1 cellular context compared by ENCODE assay signal in genomic region chr16:11556945-11557720, GRCh38.
TF ChIP-seq lines count a peak whose summit lies in the region.

No MANE protein-coding gene starts in this region.

TF ChIP-seq in HepG2, 621 proteins besides CTCF, POLR2A, EP300 and RAD21 (continued from another document):
- TF ChIP-seq CEBPZ (IDR thresholded peaks at IDR 0.05; ENCODE audit: low read length) (no peak), ZNF317 (CRISPR knock-in tag; IDR thresholded peaks at IDR 0.05) (no peak), ZSCAN25 (CRISPR knock-in tag; IDR thresholded peaks at IDR 0.05) (0 out of 2 replicates have a peak, but pooled peaks have one; percentile 16), KLF13 (CRISPR knock-in tag; IDR thresholded peaks at IDR 0.05) (no peak; the same call in 1 of the 2 replicates), SNAI1 (CRISPR knock-in tag; IDR thresholded peaks at IDR 0.05; ENCODE audit: borderline replicate concordance) (no peak), ZFP82 (CRISPR knock-in tag; IDR thresholded peaks at IDR 0.05; ENCODE audit: borderline replicate concordance) (no peak), SRSF1 (optimal IDR thresholded peaks at IDR 0.05; ENCODE audit: low read depth, low read length) (no peak), SMAD1 (CRISPR knock-in tag; IDR thresholded peaks at IDR 0.05; ENCODE audit: borderline replicate concordance, low read depth) (no peak)
